ENCODE assay signal across 2 cellular contexts in the genomic region with DNA sequence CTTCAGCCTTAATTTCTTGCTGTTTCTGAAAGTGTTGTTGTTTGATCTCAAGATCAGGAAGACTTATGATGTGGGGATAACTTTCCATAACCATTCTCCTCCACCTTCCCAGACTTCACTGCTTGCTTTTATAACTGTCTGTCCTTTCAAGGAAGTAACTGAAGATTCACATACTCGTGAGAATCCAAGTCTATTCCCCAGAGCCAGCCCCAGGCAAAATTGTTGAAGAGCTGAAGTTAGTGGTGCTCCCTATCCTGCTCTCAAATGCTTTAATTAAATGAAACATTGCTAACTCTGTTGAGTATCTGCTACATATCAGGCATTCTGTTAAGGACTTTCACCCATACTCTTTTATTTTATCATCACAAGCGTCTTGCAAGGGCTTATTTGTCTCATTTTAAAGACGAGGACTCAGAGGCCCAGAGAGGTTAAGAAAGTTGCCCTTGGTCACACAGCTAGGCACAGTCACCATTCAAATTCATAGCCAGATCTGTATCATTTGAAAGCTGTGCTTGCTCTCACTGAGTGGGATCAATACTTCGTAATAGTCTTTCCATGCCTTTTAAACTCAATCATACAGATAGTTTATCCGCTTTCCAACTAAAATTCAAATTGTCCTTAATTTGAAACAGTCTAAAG.
TF ChIP-seq lines count a peak whose summit lies in the region.

No MANE protein-coding gene starts in this region.

TF ChIP-seq in GM23338, 12 proteins besides CTCF, POLR2A, EP300 and RAD21 (continues in another document):
- TF ChIP-seq, protein P1, sequence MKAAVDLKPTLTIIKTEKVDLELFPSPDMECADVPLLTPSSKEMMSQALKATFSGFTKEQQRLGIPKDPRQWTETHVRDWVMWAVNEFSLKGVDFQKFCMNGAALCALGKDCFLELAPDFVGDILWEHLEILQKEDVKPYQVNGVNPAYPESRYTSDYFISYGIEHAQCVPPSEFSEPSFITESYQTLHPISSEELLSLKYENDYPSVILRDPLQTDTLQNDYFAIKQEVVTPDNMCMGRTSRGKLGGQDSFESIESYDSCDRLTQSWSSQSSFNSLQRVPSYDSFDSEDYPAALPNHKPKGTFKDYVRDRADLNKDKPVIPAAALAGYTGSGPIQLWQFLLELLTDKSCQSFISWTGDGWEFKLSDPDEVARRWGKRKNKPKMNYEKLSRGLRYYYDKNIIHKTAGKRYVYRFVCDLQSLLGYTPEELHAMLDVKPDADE (IDR thresholded peaks at IDR 0.05): no peak
- TF ChIP-seq, protein P2, sequence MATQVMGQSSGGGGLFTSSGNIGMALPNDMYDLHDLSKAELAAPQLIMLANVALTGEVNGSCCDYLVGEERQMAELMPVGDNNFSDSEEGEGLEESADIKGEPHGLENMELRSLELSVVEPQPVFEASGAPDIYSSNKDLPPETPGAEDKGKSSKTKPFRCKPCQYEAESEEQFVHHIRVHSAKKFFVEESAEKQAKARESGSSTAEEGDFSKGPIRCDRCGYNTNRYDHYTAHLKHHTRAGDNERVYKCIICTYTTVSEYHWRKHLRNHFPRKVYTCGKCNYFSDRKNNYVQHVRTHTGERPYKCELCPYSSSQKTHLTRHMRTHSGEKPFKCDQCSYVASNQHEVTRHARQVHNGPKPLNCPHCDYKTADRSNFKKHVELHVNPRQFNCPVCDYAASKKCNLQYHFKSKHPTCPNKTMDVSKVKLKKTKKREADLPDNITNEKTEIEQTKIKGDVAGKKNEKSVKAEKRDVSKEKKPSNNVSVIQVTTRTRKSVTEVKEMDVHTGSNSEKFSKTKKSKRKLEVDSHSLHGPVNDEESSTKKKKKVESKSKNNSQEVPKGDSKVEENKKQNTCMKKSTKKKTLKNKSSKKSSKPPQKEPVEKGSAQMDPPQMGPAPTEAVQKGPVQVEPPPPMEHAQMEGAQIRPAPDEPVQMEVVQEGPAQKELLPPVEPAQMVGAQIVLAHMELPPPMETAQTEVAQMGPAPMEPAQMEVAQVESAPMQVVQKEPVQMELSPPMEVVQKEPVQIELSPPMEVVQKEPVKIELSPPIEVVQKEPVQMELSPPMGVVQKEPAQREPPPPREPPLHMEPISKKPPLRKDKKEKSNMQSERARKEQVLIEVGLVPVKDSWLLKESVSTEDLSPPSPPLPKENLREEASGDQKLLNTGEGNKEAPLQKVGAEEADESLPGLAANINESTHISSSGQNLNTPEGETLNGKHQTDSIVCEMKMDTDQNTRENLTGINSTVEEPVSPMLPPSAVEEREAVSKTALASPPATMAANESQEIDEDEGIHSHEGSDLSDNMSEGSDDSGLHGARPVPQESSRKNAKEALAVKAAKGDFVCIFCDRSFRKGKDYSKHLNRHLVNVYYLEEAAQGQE (IDR thresholded peaks at IDR 0.05; ENCODE audit: unreplicated experiment): no peak
- no peak for TF ChIP-seq ZNF331 (CRISPR knock-in tag; IDR thresholded peaks at IDR 0.05; ENCODE audit: low read depth)
- no peak for TF ChIP-seq EZH2 (IDR thresholded peaks at IDR 0.05; ENCODE audit: low read depth, unreplicated experiment)
- TF ChIP-seq EZH2phosphoT487 (IDR thresholded peaks at IDR 0.05; ENCODE audit: unreplicated experiment): no peak
- no peak for TF ChIP-seq ZNF114 (CRISPR knock-in tag; IDR thresholded peaks at IDR 0.05)
- TF ChIP-seq CREB1 (CRISPR knock-in tag; IDR thresholded peaks at IDR 0.05; ENCODE audit: low read depth): no peak
- no peak for TF ChIP-seq STAT1 (IDR thresholded peaks at IDR 0.05; ENCODE audit: unreplicated experiment)
- no peak for TF ChIP-seq POLR2AphosphoS5 (IDR thresholded peaks at IDR 0.05; ENCODE audit: low read depth)

TF ChIP-seq in K562, 482 proteins besides CTCF, POLR2A, EP300 and RAD21:
- TF ChIP-seq, protein P3, sequence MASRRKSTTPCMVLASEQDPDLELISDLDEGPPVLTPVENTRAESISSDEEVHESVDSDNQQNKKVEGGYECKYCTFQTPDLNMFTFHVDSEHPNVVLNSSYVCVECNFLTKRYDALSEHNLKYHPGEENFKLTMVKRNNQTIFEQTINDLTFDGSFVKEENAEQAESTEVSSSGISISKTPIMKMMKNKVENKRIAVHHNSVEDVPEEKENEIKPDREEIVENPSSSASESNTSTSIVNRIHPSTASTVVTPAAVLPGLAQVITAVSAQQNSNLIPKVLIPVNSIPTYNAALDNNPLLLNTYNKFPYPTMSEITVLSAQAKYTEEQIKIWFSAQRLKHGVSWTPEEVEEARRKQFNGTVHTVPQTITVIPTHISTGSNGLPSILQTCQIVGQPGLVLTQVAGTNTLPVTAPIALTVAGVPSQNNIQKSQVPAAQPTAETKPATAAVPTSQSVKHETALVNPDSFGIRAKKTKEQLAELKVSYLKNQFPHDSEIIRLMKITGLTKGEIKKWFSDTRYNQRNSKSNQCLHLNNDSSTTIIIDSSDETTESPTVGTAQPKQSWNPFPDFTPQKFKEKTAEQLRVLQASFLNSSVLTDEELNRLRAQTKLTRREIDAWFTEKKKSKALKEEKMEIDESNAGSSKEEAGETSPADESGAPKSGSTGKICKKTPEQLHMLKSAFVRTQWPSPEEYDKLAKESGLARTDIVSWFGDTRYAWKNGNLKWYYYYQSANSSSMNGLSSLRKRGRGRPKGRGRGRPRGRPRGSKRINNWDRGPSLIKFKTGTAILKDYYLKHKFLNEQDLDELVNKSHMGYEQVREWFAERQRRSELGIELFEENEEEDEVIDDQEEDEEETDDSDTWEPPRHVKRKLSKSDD (conservative IDR thresholded peaks at IDR 0.05; ENCODE audit: low read length): no peak
- TF ChIP-seq RCOR1 (IDR thresholded peaks at IDR 0.05; ENCODE audit: borderline replicate concordance in 1 of 2, low read depth in 2 of 2, low read length in 2 of 2): peak in 1 of 2 experiments; percentile 11; a peak in 1 of 4 replicates
- no peak for TF ChIP-seq ESRRA (IDR thresholded peaks at IDR 0.05; ENCODE audit: borderline replicate concordance, low read depth)
- TF ChIP-seq ZNF133 (CRISPR knock-in tag; IDR thresholded peaks at IDR 0.05): no peak
- peak; percentile 82 for TF ChIP-seq ZFP36 (IDR thresholded peaks at IDR 0.05; ENCODE audit: low read depth, low read length, partially characterized antibody)
- TF ChIP-seq BCOR (IDR thresholded peaks at IDR 0.05): peak; percentile 88
- TF ChIP-seq CSDE1 (IDR thresholded peaks at IDR 0.05): no peak
- TF ChIP-seq, protein P1 (conservative IDR thresholded peaks at IDR 0.05; ENCODE audit: control insufficient read depth, low read depth, low read length): no peak
- peak; percentile 96 for TF ChIP-seq RBM25 (IDR thresholded peaks at IDR 0.05; ENCODE audit: low read depth, low read length, severe bottlenecking)
- TF ChIP-seq HDAC8 (tag; IDR thresholded peaks at IDR 0.05): no peak
- no peak for TF ChIP-seq FOXJ2 (tag; IDR thresholded peaks at IDR 0.05)
- TF ChIP-seq FOXP1 (CRISPR knock-in tag; IDR thresholded peaks at IDR 0.05): no peak
- TF ChIP-seq CCNT2 (IDR thresholded peaks at IDR 0.05; ENCODE audit: borderline replicate concordance, extremely low read depth, insufficient read length, low read depth, low read length): no peak
- TF ChIP-seq TBL1XR1 (IDR thresholded peaks at IDR 0.05; ENCODE audit: low read length in 2 of 2): no peak
- TF ChIP-seq SRSF9 (IDR thresholded peaks at IDR 0.05; ENCODE audit: borderline replicate concordance, low read depth, low read length): no peak
- TF ChIP-seq HDAC2 (IDR thresholded peaks at IDR 0.05): peak; percentile 54; the same call in 1 of the 2 replicates
- peak; percentile 59 to 77 for TF ChIP-seq KDM1A (IDR thresholded peaks at IDR 0.05)
- TF ChIP-seq SP1 (CRISPR knock-in tag; IDR thresholded peaks at IDR 0.05): no peak
- no peak for TF ChIP-seq MTA3 (IDR thresholded peaks at IDR 0.05; ENCODE audit: borderline replicate concordance)
- no peak for TF ChIP-seq CEBPG (CRISPR knock-in tag; IDR thresholded peaks at IDR 0.05)
- no peak for TF ChIP-seq CEBPG (tag; conservative IDR thresholded peaks at IDR 0.05 in 1 of 2, IDR thresholded peaks at IDR 0.05 in 1 of 2)
- TF ChIP-seq PYGO2 (tag; IDR thresholded peaks at IDR 0.05): no peak
